In genomic region chr2:139813340-139813739, GRCh38 we compare ENCODE assay signal across 13 cellular contexts.
A peak's percentile ranks its signal among the peaks of the same experiment; 100 is the strongest.
DNase-seq lines count a peak whose midpoint lies in the region; FAIRE-seq and TF ChIP-seq lines count a peak whose summit lies in the region.
"Had no signal": no experiment of that assay in that cellular context is flagged by ENCODE, and none has a peak within 500 bp of the region (broad histone marks: within the 10 kb centered on the region; RNA-seq: fewer than 3 reads in every experiment).

No MANE protein-coding gene starts in this region.

- no peak for FAIRE-seq in H54 (lab: Jason Lieb, UNC)
- no peak for FAIRE-seq in GM12891 (lab: Jason Lieb, UNC)
- FAIRE-seq: A549, D721Med, GM18507 had no signal

- in situ Hi-C loops in G401 (cut with HindIII; ENCODE audit: low sequenced_read_pairs) = no loop called here

- DNase-seq in G401 (ENCODE audit: low spot score) (peak; percentile 32), NCI-H446 treated with DMSO at 0.1 percent for 48 hours (lab: John Stamatoyannopoulos, UW) (peak; percentile 81), cerebellar cortex (ENCODE audit: low spot score) (peak; percentile 21), SKM-1 (lab: John Stamatoyannopoulos, UW; ENCODE audit: unreplicated experiment) (no peak), H54 (ENCODE audit: insufficient read length, low spot score) (no peak), GM12891 (ENCODE audit: insufficient read length, low spot score) (no peak)
- DNase-seq: CD8-positive, alpha-beta T cell; COR-L47; DMS53; H9 had no signal

- TF ChIP-seq POLR2A in H54 (IDR thresholded peaks at IDR 0.05; ENCODE audit: low read depth, low read length) = no peak
- no peak for TF ChIP-seq POLR2A in GM12891 (IDR thresholded peaks at IDR 0.05; ENCODE audit: low read depth, low read length)

TF ChIP-seq in GM12891, 5 proteins besides CTCF, POLR2A, EP300 and RAD21:
- TF ChIP-seq POU2F2 (IDR thresholded peaks at IDR 0.05; ENCODE audit: low read depth, low read length) (no peak), PAX5 (IDR thresholded peaks at IDR 0.05; ENCODE audit: insufficient read depth, low read length, severe bottlenecking) (no peak), POLR2AphosphoS5 (IDR thresholded peaks at IDR 0.05; ENCODE audit: low read depth, low read length) (no peak), SPI1 (IDR thresholded peaks at IDR 0.05; ENCODE audit: low read depth, low read length) (no peak), TAF1 (IDR thresholded peaks at IDR 0.05; ENCODE audit: low read depth, low read length) (no peak)

Comparison
In these comparisons a context has a peak if more than half of its experiments do, and no peak if none do; other contexts are left out.
1. DNase-seq: peak in G401 (single experiment), NCI-H446 treated with DMSO at 0.1 percent for 48 hours (single experiment) and cerebellar cortex (single experiment); none in SKM-1 (single experiment), H54 (single experiment) and GM12891 (single experiment).